Comparison of ENCODE assay signal across 17 cellular contexts in genomic region chr7:26180792-26181198, GRCh38. TPM values are rescaled to one million over a fixed set of nuclear protein-coding genes. Genes with fewer than 3 reads are reported as not detected.
DNase-seq lines count a peak whose midpoint lies in the region; ATAC-seq, FAIRE-seq and TF ChIP-seq lines count a peak whose summit lies in the region.
"Had no signal": no experiment of that assay in that cellular context is flagged by ENCODE, and none has a peak within 500 bp of the region (broad histone marks: within the 10 kb centered on the region; RNA-seq: fewer than 3 reads in every experiment).

No MANE protein-coding gene starts in this region.

- no peaks in the 10 kb centered on the region for H3K27me3 Mint-ChIP-seq in naive thymus-derived CD8-positive, alpha-beta T cell

- POLR2A ChIA-PET in naive thymus-derived CD8-positive, alpha-beta T cell (lab: Charles Lee), result interaction anchor here (0.6 to 5.9 kb wide), 6 partner anchors 9 to 849 kb away, joined by 3 to 110 read pairs (median 3); partner anchors contain the start of genes HNRNPA2B1 and NFE2L3

- H3K4me1 ChIP-seq in spleen, result peaks cover 0 to 57% (median 17%) of the 10 kb centered on the region in 6 donors
- H3K4me1 ChIP-seq: adrenal gland, sigmoid colon had no signal

- TF ChIP-seq POLR2A in GM12892 (IDR thresholded peaks at IDR 0.05; ENCODE audit: low read depth, low read length), result no peak
- no peak for TF ChIP-seq POLR2A in spleen (IDR thresholded peaks at IDR 0.05)

- peak; percentile 21 for DNase-seq in NCI-H2029 (lab: John Stamatoyannopoulos, UW)
- DNase-seq in NCI-H2029 treated with DMSO at 0.1 percent for 48 hours (lab: John Stamatoyannopoulos, UW), result no peak
- peak; percentile 85 for DNase-seq in OCI-M1 (lab: John Stamatoyannopoulos, UW)
- no peak for DNase-seq in brain microvascular endothelial cell
- no peak for DNase-seq in naive thymus-derived CD8-positive, alpha-beta T cell
- no peak for DNase-seq in medulla oblongata (ENCODE audit: extremely low spot score)
- DNase-seq in GM12892 (ENCODE audit: insufficient read length), result no peak
- DNase-seq in spleen, result no peak
- DNase-seq: 8988T; activated CD8-positive, alpha-beta memory T cell treated with anti-CD3 and anti-CD28 coated beads, Interleukin-2, amount 50 U/mL, for 48 hours; hippocampal formation; NCI-H1048; NK-92 treated with Interleukin-12 subunit alpha and Interleukin-12 subunit beta, amount 100 ng/mL, for 24 hours; sigmoid colon; stimulated activated CD4-positive, alpha-beta T cell treated with anti-CD3 and anti-CD28 coated beads, Interleukin-4, amount 100 ng/mL, for 24 hours had no signal

- no peaks in the 10 kb centered on the region for H3K9me3 ChIP-seq in spleen
- H3K9me3 ChIP-seq: adrenal gland, sigmoid colon had no signal

- peak overlapping the region in 6 of 10 donors; percentile 21 to 71 (median 54) for H3K27ac Mint-ChIP-seq in naive thymus-derived CD8-positive, alpha-beta T cell

- in situ Hi-C loops in brain microvascular endothelial cell (cut with HindIII; ENCODE audit: low pct_ligation_motif_present, low sequenced_read_pairs), result no loop called here

- H3K36me3 ChIP-seq in brain microvascular endothelial cell (replicated peaks) (no peaks in the 10 kb centered on the region), spleen (peaks cover 0 to 19% (median 5%) of the 10 kb centered on the region in 6 donors)
- H3K36me3 ChIP-seq: adrenal gland, sigmoid colon had no signal

- H3K4me3 Mint-ChIP-seq in naive thymus-derived CD8-positive, alpha-beta T cell, result no peak overlapping the region

- ATAC-seq in naive thymus-derived CD8-positive, alpha-beta T cell, result no peak

- peaks cover 0 to 2% (median 0%) of the 10 kb centered on the region in 9 donors for H3K9me3 Mint-ChIP-seq in naive thymus-derived CD8-positive, alpha-beta T cell

- FAIRE-seq in GM12892 (lab: Jason Lieb, UNC), result no peak
- FAIRE-seq: urothelium cell line had no signal

- H3K4me3 ChIP-seq in brain microvascular endothelial cell (ENCODE audit: low read depth, low read length) (no peak overlapping the region), spleen (no peak overlapping the region)
- H3K4me3 ChIP-seq: adrenal gland, sigmoid colon had no signal

- H3K4me1 Mint-ChIP-seq in naive thymus-derived CD8-positive, alpha-beta T cell, result peaks cover 22 to 64% (median 55%) of the 10 kb centered on the region in 4 donors

- H3K27ac ChIP-seq in brain microvascular endothelial cell (peak overlapping the region; percentile 4), spleen (peak overlapping the region in 1 of 8 donors; percentile 19)
- H3K27ac ChIP-seq: sigmoid colon had no signal

- intact Hi-C loops in spleen (cut with DNase I; ENCODE audit: low total_unique reads), result no loop called here

- 61 to 70% (median 69%) methylated on average over 5 of the region's 5 CpGs for WGBS in spleen, 5 donors

- no peak for TF ChIP-seq CTCF in brain microvascular endothelial cell (IDR thresholded peaks at IDR 0.05; ENCODE audit: low read depth, low read length, missing control alignments)
- no peak for TF ChIP-seq CTCF in spleen (IDR thresholded peaks at IDR 0.05 in 8 of 11, conservative IDR thresholded peaks at IDR 0.05 in 3 of 11)

- no peaks in the 10 kb centered on the region for H3K27me3 ChIP-seq in brain microvascular endothelial cell (replicated peaks)
- no peaks in the 10 kb centered on the region for H3K27me3 ChIP-seq in spleen (replicated peaks in 1 of 7)
- H3K27me3 ChIP-seq: adrenal gland, sigmoid colon had no signal

- peaks cover 0 to 4% (median 0%) of the 10 kb centered on the region in 3 donors for H3K36me3 Mint-ChIP-seq in naive thymus-derived CD8-positive, alpha-beta T cell

RNA-seq across cellular contexts. Expression of gene HNRNPA2B1, which starts 19.8 kb away (rescaled TPM):
- 100 to 1,000 TPM; 504 to 555 TPM for total RNA-seq in naive thymus-derived CD8-positive, alpha-beta T cell
- 100 to 1,000 TPM; 506 to 789 (median 577) TPM for polyA plus RNA-seq in naive thymus-derived CD8-positive, alpha-beta T cell
- 837 TPM for polyA plus RNA-seq in GM12892 (2012; ENCODE audit: missing spikeins)
- 100 to 1,000 TPM; 267 to 549 (median 418) TPM for total RNA-seq in spleen
- polyA plus RNA-seq in spleen, result 100 to 1,000 TPM; 509 to 690 (median 538) TPM

RNA-seq across cellular contexts. Expression of gene CBX3, which starts 20.8 kb away (rescaled TPM):
- total RNA-seq in naive thymus-derived CD8-positive, alpha-beta T cell, result 100 to 1,000 TPM; 197 to 205 TPM
- 100 to 1,000 TPM; 105 to 114 (median 113) TPM for polyA plus RNA-seq in naive thymus-derived CD8-positive, alpha-beta T cell
- polyA plus RNA-seq in GM12892 (2012; ENCODE audit: missing spikeins), result 226 TPM
- total RNA-seq in spleen, result 100 to 1,000 TPM in 3 of 7 donors, 10 to 100 TPM in 4; 87.3 to 114 (median 95.4) TPM
- polyA plus RNA-seq in spleen, result 100 to 1,000 TPM; 125 to 146 (median 133) TPM

RNA-seq across cellular contexts. Expression of gene NFE2L3, which starts 28.8 kb away (rescaled TPM):
- total RNA-seq in naive thymus-derived CD8-positive, alpha-beta T cell, result 1 to 10 TPM; 2.1 to 3.6 TPM
- polyA plus RNA-seq in naive thymus-derived CD8-positive, alpha-beta T cell, result 1 to 10 TPM; 1.4 to 4.3 (median 2.9) TPM
- polyA plus RNA-seq in GM12892 (2012; ENCODE audit: missing spikeins), result 17.1 TPM
- total RNA-seq in spleen, result 10 to 100 TPM in 4 of 7 donors, 1 to 10 TPM in 3; 6.2 to 12.7 (median 10.1) TPM
- polyA plus RNA-seq in spleen, result 1 to 10 TPM; 4.9 to 6.5 (median 5.9) TPM

Comparison
In these comparisons a context has a peak if more than half of its experiments do, and no peak if none do; other contexts are left out.
1. DNase-seq: peak in NCI-H2029 (single experiment) and OCI-M1 (single experiment); none in NCI-H2029 treated with DMSO at 0.1 percent for 48 hours (single experiment), brain microvascular endothelial cell (single experiment), naive thymus-derived CD8-positive, alpha-beta T cell (0 of 10), medulla oblongata (single experiment), GM12892 (single experiment) and spleen (single experiment).